Comparison of ENCODE assay signal across 20 cellular contexts in genomic region chr2:9964334-9964980, GRCh38. TPM values are rescaled to one million over a fixed set of nuclear protein-coding genes. Genes with fewer than 3 reads are reported as not detected.
DNase-seq lines count a peak whose midpoint lies in the region; ATAC-seq and TF ChIP-seq lines count a peak whose summit lies in the region.
"Had no signal": no experiment of that assay in that cellular context is flagged by ENCODE, and none has a peak within 500 bp of the region (broad histone marks: within the 10 kb centered on the region; RNA-seq: fewer than 3 reads in every experiment).

No MANE protein-coding gene starts in this region.

- no peak overlapping the region for H3K4me3 Mint-ChIP-seq in activated naive CD4-positive, alpha-beta T cell treated with anti-CD3 and anti-CD28 coated beads, Interleukin-2, amount 10 ng/mL, durations not matched to agents 7 days and 5 days
- no peak overlapping the region for H3K4me3 Mint-ChIP-seq in activated CD4-positive, alpha-beta memory T cell treated with anti-CD3 and anti-CD28 coated beads for 36 hours
- H3K4me3 Mint-ChIP-seq in osteocyte (ENCODE audit: unreplicated experiment): no peak overlapping the region

- H3K27me3 Mint-ChIP-seq in activated naive CD4-positive, alpha-beta T cell treated with anti-CD3 and anti-CD28 coated beads, Interleukin-2, amount 10 ng/mL, durations not matched to agents 7 days and 5 days: peaks cover 7% of the 10 kb centered on the region
- H3K27me3 Mint-ChIP-seq in activated CD4-positive, alpha-beta memory T cell treated with anti-CD3 and anti-CD28 coated beads for 36 hours: peaks cover 2% of the 10 kb centered on the region
- H3K27me3 Mint-ChIP-seq in osteocyte (ENCODE audit: unreplicated experiment): peaks cover 17% of the 10 kb centered on the region
- H3K27me3 Mint-ChIP-seq: CD4-positive, alpha-beta memory T cell had no signal

- peak; percentile 79 for DNase-seq in NCI-H82 (lab: John Stamatoyannopoulos, UW)
- DNase-seq in NCI-H82 treated with DMSO at 0.1 percent for 48 hours (lab: John Stamatoyannopoulos, UW; ENCODE audit: unreplicated experiment): no peak
- DNase-seq in activated naive CD4-positive, alpha-beta T cell treated with anti-CD3 and anti-CD28 coated beads, Interleukin-2, amount 10 ng/mL, durations not matched to agents 7 days and 5 days: no peak
- no peak for DNase-seq in activated naive CD4-positive, alpha-beta T cell (lab: John Stamatoyannopoulos, UW)
- no peak for DNase-seq in activated CD4-positive, alpha-beta memory T cell treated with anti-CD3 and anti-CD28 coated beads for 36 hours
- peak; percentile 8 for DNase-seq in retina
- DNase-seq in osteocyte (ENCODE audit: extremely low spot score, unreplicated experiment): no peak
- DNase-seq: ACHN, DND-41, GOT3, HCEC 1CT, KBM-7, NCI-H1092, NCI-H1436 treated with DMSO at 0.1 percent for 48 hours, NCI-H1930, NCI-H2227 treated with DMSO at 0.1 percent for 48 hours, NCI-H510A, Peyer's patch had no signal

- no peaks in the 10 kb centered on the region for H3K9me3 Mint-ChIP-seq in activated naive CD4-positive, alpha-beta T cell treated with anti-CD3 and anti-CD28 coated beads, Interleukin-2, amount 10 ng/mL, durations not matched to agents 7 days and 5 days
- H3K9me3 Mint-ChIP-seq in activated CD4-positive, alpha-beta memory T cell treated with anti-CD3 and anti-CD28 coated beads for 36 hours: no peaks in the 10 kb centered on the region
- H3K9me3 Mint-ChIP-seq in osteocyte (ENCODE audit: unreplicated experiment): no peaks in the 10 kb centered on the region
- H3K9me3 Mint-ChIP-seq: CD4-positive, alpha-beta memory T cell had no signal

- peaks cover 15% of the 10 kb centered on the region for H3K4me1 Mint-ChIP-seq in activated naive CD4-positive, alpha-beta T cell treated with anti-CD3 and anti-CD28 coated beads, Interleukin-2, amount 10 ng/mL, durations not matched to agents 7 days and 5 days
- H3K4me1 Mint-ChIP-seq in activated CD4-positive, alpha-beta memory T cell treated with anti-CD3 and anti-CD28 coated beads for 36 hours (ENCODE audit: low read depth): peaks cover 19% of the 10 kb centered on the region
- H3K4me1 Mint-ChIP-seq in osteocyte (ENCODE audit: unreplicated experiment): no peaks in the 10 kb centered on the region

- ATAC-seq in GM21423 (IDR thresholded peaks at IDR 0.05; ENCODE audit: unreplicated experiment): no peak

- no peaks in the 10 kb centered on the region for H3K36me3 Mint-ChIP-seq in activated naive CD4-positive, alpha-beta T cell treated with anti-CD3 and anti-CD28 coated beads, Interleukin-2, amount 10 ng/mL, durations not matched to agents 7 days and 5 days
- no peaks in the 10 kb centered on the region for H3K36me3 Mint-ChIP-seq in activated CD4-positive, alpha-beta memory T cell treated with anti-CD3 and anti-CD28 coated beads for 36 hours
- H3K36me3 Mint-ChIP-seq in osteocyte (ENCODE audit: unreplicated experiment): no peaks in the 10 kb centered on the region
- H3K36me3 Mint-ChIP-seq: CD4-positive, alpha-beta memory T cell had no signal

- no peak for TF ChIP-seq CTCF in osteocyte (IDR thresholded peaks at IDR 0.05)

- CTCF ChIA-PET in activated naive CD4-positive, alpha-beta T cell treated with anti-CD3 and anti-CD28 coated beads, Interleukin-2, amount 10 ng/mL, durations not matched to agents 7 days and 5 days (lab: Charles Lee): interaction anchor here (0.9 kb wide), 1 partner anchor 22 kb away, joined by 4 read pairs; no protein-coding TSS in a partner anchor
- CTCF ChIA-PET in activated CD4-positive, alpha-beta memory T cell treated with anti-CD3 and anti-CD28 coated beads for 36 hours (lab: Charles Lee): interaction anchor here (0.7 to 12.0 kb wide), 5 partner anchors 14 to 165 kb away, joined by 3 to 100 read pairs (median 4); no protein-coding TSS in a partner anchor

- POLR2A ChIA-PET in activated CD4-positive, alpha-beta memory T cell treated with anti-CD3 and anti-CD28 coated beads for 36 hours (lab: Charles Lee): interaction anchor here (0.5 to 1.0 kb wide), 2 partner anchors 13 to 15 kb away, joined by 3 read pairs; partner anchors contain the start of gene GRHL1

- H3K27ac Mint-ChIP-seq in activated naive CD4-positive, alpha-beta T cell treated with anti-CD3 and anti-CD28 coated beads, Interleukin-2, amount 10 ng/mL, durations not matched to agents 7 days and 5 days: peak overlapping the region; percentile 56
- H3K27ac Mint-ChIP-seq in activated CD4-positive, alpha-beta memory T cell treated with anti-CD3 and anti-CD28 coated beads for 36 hours: peak overlapping the region; percentile 35
- H3K27ac Mint-ChIP-seq in osteocyte (ENCODE audit: unreplicated experiment): no peak overlapping the region

- intact Hi-C loops in activated CD4-positive, alpha-beta memory T cell treated with anti-CD3 and anti-CD28 coated beads for 36 hours (cut with micrococcal nuclease): no loop called here

RNA-seq across cellular contexts. Expression of gene GRHL1, which starts 13.0 kb away (rescaled TPM):
- 1 to 10 TPM in 1 of 2 experiments, under 1 TPM in 1; 1.00 to 1.1 TPM for total RNA-seq in activated CD4-positive, alpha-beta memory T cell treated with anti-CD3 and anti-CD28 coated beads for 36 hours
- total RNA-seq in osteocyte: 0.32 and 0.81 TPM in 2 replicates

Comparison
In these comparisons a context has a peak if more than half of its experiments do, and no peak if none do; other contexts are left out.
1. DNase-seq: peak in NCI-H82 (single experiment) and retina (single experiment); none in NCI-H82 treated with DMSO at 0.1 percent for 48 hours (single experiment), activated naive CD4-positive, alpha-beta T cell treated with anti-CD3 and anti-CD28 coated beads, Interleukin-2, amount 10 ng/mL, durations not matched to agents 7 days and 5 days (single experiment), activated naive CD4-positive, alpha-beta T cell (0 of 4), activated CD4-positive, alpha-beta memory T cell treated with anti-CD3 and anti-CD28 coated beads for 36 hours (single experiment) and osteocyte (single experiment).